ENCODE assay signal across 22 cellular contexts in the genomic region with DNA sequence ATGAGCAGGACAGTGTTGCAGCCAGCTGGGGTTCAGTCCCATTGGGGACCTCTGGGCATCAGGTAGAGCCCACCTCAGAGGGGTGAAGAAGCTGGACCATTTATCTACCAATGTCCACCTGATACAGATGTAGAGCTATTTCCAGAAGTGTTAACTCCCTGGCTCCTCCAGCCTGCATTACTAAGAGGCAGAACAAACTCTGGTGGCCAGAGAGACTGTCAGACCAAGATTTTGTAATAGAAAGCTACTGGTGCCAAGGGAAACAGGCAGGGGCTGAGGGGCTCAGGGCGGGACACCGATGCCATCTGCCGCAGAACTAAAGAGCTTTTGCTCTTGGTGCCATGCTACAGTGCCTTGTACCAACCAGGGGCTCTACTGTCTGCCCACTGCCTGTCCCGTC.
"Had no signal": no experiment of that assay in that cellular context is flagged by ENCODE, and none has a peak within 500 bp of the region (broad histone marks: within the 10 kb centered on the region; RNA-seq: fewer than 3 reads in every experiment).

No MANE protein-coding gene starts in this region.

- H3K27me3 ChIP-seq: MG63, SJSA1 had no signal

- H3K9me3 ChIP-seq: MG63, SJSA1 had no signal

- ATAC-seq: HepG2 had no signal

- H3K4me3 ChIP-seq: MG63, SJSA1, SK-N-MC had no signal

- DNase-seq: IMR-90, Karpas-422, KG1, MG63, NCI-H1092, NCI-H1105 treated with DMSO at 0.1 percent for 48 hours, NCI-H1417 treated with DMSO at 0.1 percent for 48 hours, NCI-H146, NCI-H1694 treated with DMSO at 0.1 percent for 48 hours, NCI-H1930, NCI-H2081, NCI-H2107, NCI-H2227 treated with DMSO at 0.1 percent for 48 hours, NCI-H524, NCI-H526 treated with DMSO at 0.1 percent for 48 hours, NCI-H748 treated with DMSO at 0.1 percent for 48 hours, Right ventricle myocardium superior, RPMI8226, SIG-M5 had no signal

- H3K36me3 ChIP-seq: MG63, SJSA1 had no signal

- H3K27ac ChIP-seq: SJSA1, SK-N-MC had no signal
